25 cellular contexts compared by ENCODE assay signal in the genomic region with DNA sequence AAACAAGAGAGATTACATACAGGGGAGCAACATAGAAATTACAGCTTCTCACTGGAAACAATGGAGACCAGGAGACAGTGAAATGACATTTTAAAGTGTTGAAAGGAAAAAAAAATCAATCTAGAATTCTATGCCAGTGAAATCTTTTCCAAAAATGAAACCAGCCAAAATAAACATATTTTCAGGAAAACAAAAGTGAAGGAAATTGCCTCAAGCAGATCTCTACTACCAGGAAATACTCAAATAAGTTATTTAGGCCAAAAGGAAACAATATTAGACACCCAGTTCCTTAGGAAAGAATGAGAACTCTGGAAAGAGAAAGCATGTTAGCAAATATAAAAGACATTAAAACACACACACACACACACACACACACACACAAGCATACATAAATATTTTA.
A peak's percentile ranks its signal among the peaks of the same experiment; 100 is the strongest.
DNase-seq lines count a peak whose midpoint lies in the region; ATAC-seq, FAIRE-seq and TF ChIP-seq lines count a peak whose summit lies in the region.
"Had no signal": no experiment of that assay in that cellular context is flagged by ENCODE, and none has a peak within 500 bp of the region (broad histone marks: within the 10 kb centered on the region; RNA-seq: fewer than 3 reads in every experiment).

No MANE protein-coding gene starts in this region.

- no peaks in the 10 kb centered on the region for H3K36me3 ChIP-seq in endothelial cell of umbilical vein (ENCODE audit: control insufficient read depth in 2 of 2, extremely low read depth in 1 of 2, insufficient read depth in 2 of 2, low read length in 2 of 2)
- H3K36me3 ChIP-seq: BE2C, BLaER1 had no signal

- DNase-seq in dermis blood vessel endothelial cell (peak; percentile 62), endothelial cell of umbilical vein (ENCODE audit: low read depth, low spot score) (peak; percentile 65), lung microvascular endothelial cell (ENCODE audit: low read depth in 2 of 2) (peak; percentile 27 to 66), hepatic stellate cell (ENCODE audit: low spot score) (no peak), AML-193 (lab: John Stamatoyannopoulos, UW) (no peak)
- DNase-seq: BE2C; C1 segment of cervical spinal cord; CD4-positive, alpha-beta memory T cell; CD4-positive, CD25-positive, alpha-beta regulatory T cell; CD8-positive, alpha-beta memory T cell; COR-L47; DMS 273 treated with DMSO at 0.1 percent for 48 hours; DMS153; DMS53; DMS79; DND-41; EL; GDM1 had no signal

- dilution Hi-C loops in endothelial cell of umbilical vein (cut with MboI; ENCODE audit: extremely low pct_ligation_motif_present, low sequenced_read_pairs), result no loop called here

- no peak overlapping the region for H3K27ac ChIP-seq in endothelial cell of umbilical vein (ENCODE audit: insufficient read depth, low read depth, low read length)
- H3K27ac ChIP-seq: 22Rv1, A549, BLaER1 had no signal

- no peak for TF ChIP-seq CTCF in endothelial cell of umbilical vein (IDR thresholded peaks at IDR 0.05; ENCODE audit: extremely low read depth in 1 of 2, insufficient read depth in 1 of 2, low read depth in 1 of 2, low read length in 2 of 2)

- FAIRE-seq in endothelial cell of umbilical vein (lab: Jason Lieb, UNC), result no peak
- FAIRE-seq: A549, GM12878, GM12892, GM18507 had no signal

- BruUV-seq in endothelial cell of umbilical vein (replicated peaks; lab: Mats Ljungman, UMichigan), result no TSS peak

- no peaks in the 10 kb centered on the region for H3K9me3 ChIP-seq in endothelial cell of umbilical vein (replicated peaks; ENCODE audit: control insufficient read depth, insufficient read depth, low read length)
- H3K9me3 ChIP-seq: A549, BE2C had no signal

- peaks cover 11 to 14% of the 10 kb centered on the region in 2 experiments for H3K27me3 ChIP-seq in endothelial cell of umbilical vein (ENCODE audit: control insufficient read depth in 2 of 2, insufficient read depth in 2 of 2, low read length in 2 of 2)
- H3K27me3 ChIP-seq: BE2C, BLaER1 had no signal

- no peak overlapping the region for H3K4me2 ChIP-seq in endothelial cell of umbilical vein (ENCODE audit: insufficient read depth, low read length)
- H3K4me2 ChIP-seq: A549, BLaER1 had no signal

- H3K9me1 ChIP-seq in endothelial cell of umbilical vein (replicated peaks; ENCODE audit: control insufficient read depth, extremely low read depth, insufficient read depth, low read length), result no peaks in the 10 kb centered on the region

- no peaks in the 10 kb centered on the region for H4K20me1 ChIP-seq in endothelial cell of umbilical vein (replicated peaks; ENCODE audit: control insufficient read depth, extremely low read depth, insufficient read depth, low read length)
- H4K20me1 ChIP-seq: BLaER1 had no signal

- H3K9ac ChIP-seq in endothelial cell of umbilical vein (replicated peaks; ENCODE audit: extremely low read depth, insufficient read depth, low read length), result no peak overlapping the region
- H3K9ac ChIP-seq: BLaER1 had no signal

- CTCF ChIA-PET in endothelial cell of umbilical vein (lab: Charles Lee), result no interaction called here

- no peak for ATAC-seq in GM19351 (IDR thresholded peaks at IDR 0.05; ENCODE audit: unreplicated experiment)
- ATAC-seq: A549, GM12878 had no signal

- H3K4me1 ChIP-seq in endothelial cell of umbilical vein (ENCODE audit: control insufficient read depth, extremely low read depth, insufficient read depth, low read length), result no peaks in the 10 kb centered on the region
- H3K4me1 ChIP-seq: A549, BE2C, BLaER1 had no signal

- TF ChIP-seq POLR2A in endothelial cell of umbilical vein (IDR thresholded peaks at IDR 0.05; ENCODE audit: low read depth, low read length), result no peak

- intact Hi-C loops in endothelial cell of umbilical vein (cut with micrococcal nuclease), result no loop called here

- H3K79me2 ChIP-seq in endothelial cell of umbilical vein (ENCODE audit: control insufficient read depth, insufficient read depth, low read length), result no peaks in the 10 kb centered on the region

- POLR2A ChIA-PET in endothelial cell of umbilical vein (lab: Charles Lee), result no interaction called here

- no peak overlapping the region for H3K4me3 ChIP-seq in endothelial cell of umbilical vein (replicated peaks in 1 of 3; ENCODE audit: insufficient read depth in 1 of 3, low read depth in 1 of 3, low read length in 3 of 3)
- H3K4me3 ChIP-seq: A549, BLaER1, GM12878 had no signal

- H2AFZ ChIP-seq in endothelial cell of umbilical vein (ENCODE audit: low read depth, low read length), result no peak overlapping the region

TF ChIP-seq in endothelial cell of umbilical vein, 7 proteins besides CTCF, POLR2A, EP300 and RAD21:
- TF ChIP-seq FOS (IDR thresholded peaks at IDR 0.05; ENCODE audit: borderline replicate concordance, insufficient read depth, low read length) (no peak), GATA2 (IDR thresholded peaks at IDR 0.05; ENCODE audit: insufficient read depth, insufficient read length, low read depth, low read length) (no peak), POLR2AphosphoS5 (IDR thresholded peaks at IDR 0.05; ENCODE audit: insufficient read depth, low read depth, low read length) (no peak)
TF ChIP-seq in endothelial cell of umbilical vein: peak in this region for 0.

Comparison
In these comparisons a context has a peak if more than half of its experiments do, and no peak if none do; other contexts are left out.
1. DNase-seq: peak in dermis blood vessel endothelial cell (single experiment), endothelial cell of umbilical vein (single experiment) and lung microvascular endothelial cell (2 of 2); none in hepatic stellate cell (single experiment) and AML-193 (0 of 2).